Comparison of ENCODE assay signal across 8 cellular contexts in the genomic region with DNA sequence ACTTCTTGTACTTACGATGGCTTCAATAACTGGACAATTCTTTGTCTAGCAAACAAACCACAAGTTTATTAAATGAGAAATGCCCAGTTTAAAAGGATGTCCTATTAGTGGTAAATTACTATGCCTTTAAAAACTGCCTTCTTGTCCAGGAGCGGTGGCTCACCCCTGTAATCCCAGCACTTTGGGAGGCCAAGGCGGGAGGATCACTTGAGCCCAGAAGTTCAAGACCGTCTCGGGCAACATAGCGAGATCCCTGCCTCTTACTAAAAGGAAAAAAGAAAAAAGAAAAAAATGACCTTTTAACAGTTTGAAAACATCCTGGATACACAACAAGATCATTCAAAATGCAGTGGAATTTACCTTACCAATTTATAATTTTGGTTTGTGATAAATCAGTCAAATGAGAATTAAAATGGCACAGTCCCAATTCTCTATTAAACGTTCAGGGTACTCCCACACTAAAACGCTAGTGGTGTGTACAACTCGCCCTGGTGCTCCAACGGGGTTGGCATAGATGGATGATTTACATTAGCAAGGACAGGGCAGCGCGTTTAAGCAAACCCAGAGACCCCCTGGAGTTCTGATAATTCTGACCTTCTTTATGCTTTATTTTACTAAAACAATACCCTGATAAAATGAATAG. TPM values are rescaled to one million over a fixed set of nuclear protein-coding genes. Genes with fewer than 3 reads are reported as not detected.
DNase-seq lines count a peak whose midpoint lies in the region; ATAC-seq and TF ChIP-seq lines count a peak whose summit lies in the region.

No MANE protein-coding gene starts in this region.

- H4K20me1 ChIP-seq in smooth muscle cell (ENCODE audit: low read depth) = peaks cover 25% of the 10 kb centered on the region

- H3K36me3 Mint-ChIP-seq in activated CD4-positive, alpha-beta T cell treated with anti-CD3 and anti-CD28 coated beads, Interleukin-2, amount 10 ng/mL, durations not matched to agents 7 days and 5 days (ENCODE audit: low read depth) = peaks cover 48% of the 10 kb centered on the region
- H3K36me3 Mint-ChIP-seq in glutamatergic neuron (ENCODE audit: unreplicated experiment) = no peaks in the 10 kb centered on the region

- no peaks in the 10 kb centered on the region for H3K9me3 ChIP-seq in smooth muscle cell (replicated peaks; ENCODE audit: low read depth)

- H3K4me1 Mint-ChIP-seq in activated CD4-positive, alpha-beta T cell treated with anti-CD3 and anti-CD28 coated beads, Interleukin-2, amount 10 ng/mL, durations not matched to agents 7 days and 5 days = peaks cover 51% of the 10 kb centered on the region
- H3K4me1 Mint-ChIP-seq in glutamatergic neuron (ENCODE audit: low read depth, unreplicated experiment) = peaks cover 12% of the 10 kb centered on the region

- H3K4me1 ChIP-seq in smooth muscle cell (ENCODE audit: low read depth) = peaks cover 27% of the 10 kb centered on the region

- H3K9me3 Mint-ChIP-seq in activated CD4-positive, alpha-beta T cell treated with anti-CD3 and anti-CD28 coated beads, Interleukin-2, amount 10 ng/mL, durations not matched to agents 7 days and 5 days = no peaks in the 10 kb centered on the region
- peaks cover 14% of the 10 kb centered on the region for H3K9me3 Mint-ChIP-seq in glutamatergic neuron (ENCODE audit: unreplicated experiment)

- H3K27me3 ChIP-seq in smooth muscle cell (ENCODE audit: low read depth) = no peaks in the 10 kb centered on the region

- peak overlapping the region; percentile 95 for H3K4me3 ChIP-seq in smooth muscle cell

- peak overlapping the region; percentile 99 for H3K27ac Mint-ChIP-seq in activated CD4-positive, alpha-beta T cell treated with anti-CD3 and anti-CD28 coated beads, Interleukin-2, amount 10 ng/mL, durations not matched to agents 7 days and 5 days
- H3K27ac Mint-ChIP-seq in glutamatergic neuron (ENCODE audit: unreplicated experiment) = peak overlapping the region; percentile 99

- 39% methylated on average over 12 of the region's 12 CpGs for WGBS in smooth muscle cell (ENCODE audit: low lambda C conversion rate)

- H3K27ac ChIP-seq in VCaP = peak overlapping the region; percentile 99
- peak overlapping the region; percentile 98 for H3K27ac ChIP-seq in smooth muscle cell (ENCODE audit: low read depth)

- no peaks in the 10 kb centered on the region for H3K36me3 ChIP-seq in smooth muscle cell (ENCODE audit: low read depth)

- CTCF ChIA-PET in activated CD4-positive, alpha-beta T cell treated with anti-CD3 and anti-CD28 coated beads, Interleukin-2, amount 10 ng/mL, durations not matched to agents 7 days and 5 days (lab: Charles Lee) = interaction anchor here (0.9 to 1.9 kb wide), 5 partner anchors 14 to 63 kb away, joined by 3 to 8 read pairs (median 5); partner anchors contain the start of gene RMND1
- CTCF ChIA-PET in GM10248 (lab: Yijun Ruan, JAX) = interaction anchor here (1.1 to 1.4 kb wide), 3 partner anchors 9 to 54 kb away, joined by 3 read pairs; no protein-coding TSS in a partner anchor

- POLR2A ChIA-PET in activated CD4-positive, alpha-beta T cell treated with anti-CD3 and anti-CD28 coated beads, Interleukin-2, amount 10 ng/mL, durations not matched to agents 7 days and 5 days (lab: Charles Lee) = interaction anchor here (0.8 to 2.0 kb wide), 4 partner anchors 11 to 1594 kb away, joined by 4 to 7 read pairs (median 5); partner anchors contain the start of genes FBXO5 and RMND1
- POLR2A ChIA-PET in GM10248 (lab: Yijun Ruan, JAX) = interaction anchor here (0.6 to 0.8 kb wide), 2 partner anchors 12 to 486 kb away, joined by 4 to 5 read pairs; no protein-coding TSS in a partner anchor

- H3K79me2 ChIP-seq in smooth muscle cell (ENCODE audit: low read depth) = peaks cover 72% of the 10 kb centered on the region

- peak overlapping the region; percentile 97 for H3K4me2 ChIP-seq in smooth muscle cell

- peak; percentile 22 for DNase-seq in activated CD4-positive, alpha-beta T cell treated with anti-CD3 and anti-CD28 coated beads, Interleukin-2, amount 10 ng/mL, durations not matched to agents 7 days and 5 days
- DNase-seq in activated CD4-positive, alpha-beta T cell treated with anti-CD3 and anti-CD28 coated beads for 1 hour = no peak
- no peak for DNase-seq in glutamatergic neuron
- no peak for DNase-seq in smooth muscle cell (lab: John Stamatoyannopoulos, UW; ENCODE audit: unreplicated experiment)
- DNase-seq in GM10266 (ENCODE audit: extremely low spot score) = no peak
- no peak for DNase-seq in GM10248 (ENCODE audit: extremely low spot score)

- peak overlapping the region; percentile 96 for H3K4me3 Mint-ChIP-seq in activated CD4-positive, alpha-beta T cell treated with anti-CD3 and anti-CD28 coated beads, Interleukin-2, amount 10 ng/mL, durations not matched to agents 7 days and 5 days
- peak overlapping the region; percentile 97 for H3K4me3 Mint-ChIP-seq in glutamatergic neuron (ENCODE audit: unreplicated experiment)

- H3F3A ChIP-seq in smooth muscle cell (ENCODE audit: low read depth) = peaks cover 33% of the 10 kb centered on the region

- H3K9ac ChIP-seq in smooth muscle cell (ENCODE audit: low read depth) = peak overlapping the region; percentile 87

- TF ChIP-seq CTCF in VCaP (conservative IDR thresholded peaks at IDR 0.05) = no peak
- TF ChIP-seq CTCF in glutamatergic neuron (IDR thresholded peaks at IDR 0.05; ENCODE audit: partially characterized antibody, unreplicated experiment) = no peak
- TF ChIP-seq CTCF in smooth muscle cell (IDR thresholded peaks at IDR 0.05; ENCODE audit: borderline replicate concordance, insufficient read depth, poor library complexity, severe bottlenecking) = no peak
- no peak for TF ChIP-seq CTCF in GM10266 (IDR thresholded peaks at IDR 0.05; ENCODE audit: control insufficient read depth, insufficient read depth, low read depth, missing control alignments)
- no peak for TF ChIP-seq CTCF in GM10248 (IDR thresholded peaks at IDR 0.05; ENCODE audit: control extremely low read depth, extremely low read depth, low read depth, missing control alignments)

- H3K27me3 Mint-ChIP-seq in activated CD4-positive, alpha-beta T cell treated with anti-CD3 and anti-CD28 coated beads, Interleukin-2, amount 10 ng/mL, durations not matched to agents 7 days and 5 days = no peaks in the 10 kb centered on the region
- peaks cover 11% of the 10 kb centered on the region for H3K27me3 Mint-ChIP-seq in glutamatergic neuron (ENCODE audit: unreplicated experiment)

- H2AFZ ChIP-seq in smooth muscle cell (ENCODE audit: low read depth) = peak overlapping the region; percentile 85

- no peak for ATAC-seq in HG02840 (IDR thresholded peaks at IDR 0.05; ENCODE audit: low FRiP score, unreplicated experiment)

RNA-seq across cellular contexts. Expression of gene ZBTB2, which starts 2.2 kb away (rescaled TPM):
- 10 to 100 TPM; 23.5 to 28.3 TPM for total RNA-seq in activated CD4-positive, alpha-beta T cell treated with anti-CD3 and anti-CD28 coated beads, Interleukin-2, amount 10 ng/mL, durations not matched to agents 7 days and 5 days
- total RNA-seq in glutamatergic neuron (ENCODE audit: unreplicated experiment) (6.7 TPM), smooth muscle cell (10.7 and 15.1 TPM in 2 replicates)
- polyA plus RNA-seq in smooth muscle cell = 4.1 and 7.1 TPM in 2 replicates
